Comparison of ENCODE assay signal across 8 cellular contexts in the genomic region with DNA sequence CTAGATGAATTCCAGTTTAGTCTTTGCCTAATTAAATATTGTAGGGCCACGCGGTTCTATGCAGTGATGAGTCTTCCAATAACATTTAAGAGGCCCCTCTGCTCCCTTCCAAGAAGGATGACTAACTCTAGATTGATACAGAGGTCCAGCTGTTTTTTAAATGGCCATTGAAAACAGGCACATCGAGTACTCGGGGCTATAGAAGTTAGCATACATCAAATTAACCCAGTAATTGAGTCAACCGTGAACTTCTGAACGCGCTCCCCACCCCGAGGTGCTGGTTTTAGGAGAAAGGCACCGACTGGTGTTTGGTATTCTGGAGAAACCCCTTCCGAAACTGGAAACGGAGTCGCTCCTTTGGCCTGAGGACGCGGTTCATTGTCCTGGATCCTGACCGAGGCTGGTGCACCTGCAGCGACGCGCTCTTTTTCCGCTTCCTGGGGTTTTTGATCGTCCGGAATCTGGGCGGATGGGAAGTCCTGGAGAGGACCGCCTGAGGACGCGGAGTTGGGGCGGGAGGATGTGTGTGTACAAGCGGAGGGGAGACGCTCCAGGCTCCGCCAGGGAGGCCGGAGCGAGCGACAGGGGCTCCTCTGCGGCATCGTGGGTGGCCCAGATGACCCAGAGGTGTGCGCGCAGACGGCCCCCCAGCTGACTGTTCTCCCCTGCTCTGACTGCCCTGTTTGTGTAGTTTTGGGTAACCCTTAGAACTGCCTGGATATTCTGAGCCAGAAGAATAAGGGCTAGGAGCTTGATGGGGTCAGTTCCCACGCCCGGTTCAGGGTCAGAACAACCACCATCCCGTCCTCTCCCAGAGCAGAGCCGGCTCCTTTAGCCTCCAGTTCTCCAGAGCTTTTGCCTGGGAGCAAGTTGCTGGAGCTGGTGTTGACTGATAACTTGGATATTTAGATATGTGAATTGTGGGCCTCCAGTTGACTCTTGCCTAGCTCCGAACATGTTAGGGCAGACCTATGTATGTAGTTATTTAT. TPM values are rescaled to one million over a fixed set of nuclear protein-coding genes. Genes with fewer than 3 reads are reported as not detected.
DNase-seq lines count a peak whose midpoint lies in the region; ATAC-seq and TF ChIP-seq lines count a peak whose summit lies in the region.

No MANE protein-coding gene starts in this region.

- H3K9me3 ChIP-seq in mononuclear cell (ENCODE audit: low read depth, low read length) = no peaks in the 10 kb centered on the region

- peaks cover 7% of the 10 kb centered on the region for H3K4me1 ChIP-seq in mononuclear cell (ENCODE audit: insufficient read depth, low read length)

- no peaks in the 10 kb centered on the region for H3K27me3 ChIP-seq in mononuclear cell (ENCODE audit: insufficient read depth, low read length)

- ATAC-seq in HG02610 (IDR thresholded peaks at IDR 0.05; ENCODE audit: unreplicated experiment) = peak; percentile 40

- no peak for TF ChIP-seq CTCF in GM10266 (IDR thresholded peaks at IDR 0.05; ENCODE audit: control insufficient read depth, insufficient read depth, low read depth, missing control alignments)

- TF ChIP-seq POLR2A in erythroblast (IDR thresholded peaks at IDR 0.05; ENCODE audit: low read length) = no peak

- H3K4me3 ChIP-seq in mononuclear cell (ENCODE audit: low read length) = peak overlapping the region; percentile 70

- peak; percentile 53 for DNase-seq in GM10266 (ENCODE audit: extremely low spot score)
- DNase-seq in NCI-H2081 (lab: John Stamatoyannopoulos, UW) = peak; percentile 91 to 94
- DNase-seq in activated CD8-positive, alpha-beta memory T cell treated with anti-CD3 and anti-CD28 coated beads, Interleukin-2, amount 50 U/mL, for 48 hours = peak; percentile 68
- DNase-seq in erythroblast (lab: John Stamatoyannopoulos, UW) = peak; percentile 44 to 53
- peak; percentile 1 to 15 for DNase-seq in stimulated activated CD8-positive, alpha-beta memory T cell treated with anti-CD3 and anti-CD28 coated beads, Interleukin-7, amount 100 ng/mL, for 4 hours (ENCODE audit: low read depth in 2 of 2)
- no peak for DNase-seq in NCI-H524 treated with DMSO at 0.1 percent for 48 hours (lab: John Stamatoyannopoulos, UW)

RNA-seq across cellular contexts. Expression of a gene that starts 0.7 kb away (rescaled TPM):
- total RNA-seq in mononuclear cell = 4.4 TPM

RNA-seq across cellular contexts. Expression of a gene that starts 29.3 kb away (rescaled TPM):
- 0.52 TPM for total RNA-seq in mononuclear cell
